21 cellular contexts compared by ENCODE assay signal in genomic region chr1:21048462-21048861, GRCh38.
DNase-seq lines count a peak whose midpoint lies in the region; FAIRE-seq and TF ChIP-seq lines count a peak whose summit lies in the region.
"Had no signal": no experiment of that assay in that cellular context is flagged by ENCODE, and none has a peak within 500 bp of the region (broad histone marks: within the 10 kb centered on the region; RNA-seq: fewer than 3 reads in every experiment).

No MANE protein-coding gene starts in this region.

- H3K79me1 ChIP-seq in H1 (ENCODE audit: low read depth, low read length) (peaks cover 2% of the 10 kb centered on the region; the same call in 1 of the 2 replicates), mesenchymal stem cell (replicated peaks; ENCODE audit: low read length, poor library complexity, severe bottlenecking) (peaks cover 13% of the 10 kb centered on the region)

- H3K14ac ChIP-seq in H1 (ENCODE audit: insufficient read length) = no peak overlapping the region
- no peak overlapping the region for H3K14ac ChIP-seq in mesenchymal stem cell (ENCODE audit: low read length in 2 of 2)

- no peak for TF ChIP-seq EP300 in H1 (IDR thresholded peaks at IDR 0.05; ENCODE audit: borderline replicate concordance in 1 of 2, low read depth in 2 of 2, low read length in 2 of 2)

- POLR2A ChIA-PET in HEK293 (lab: Yijun Ruan, JAX) (interaction anchor here (0.9 kb wide), 1 partner anchor 262 kb away, joined by 3 read pairs; no protein-coding TSS in a partner anchor), H1 (lab: Charles Lee; ENCODE audit: partially characterized antibody) (no interaction called here)

- peak overlapping the region; percentile 57 for H4K8ac ChIP-seq in H1 (ENCODE audit: extremely low read depth, insufficient read depth, low read length)
- H4K8ac ChIP-seq in mesenchymal stem cell (ENCODE audit: low read length) = peak overlapping the region; percentile 17

- no peak overlapping the region for H3K27ac ChIP-seq in HEK293 (ENCODE audit: extremely low read depth, low read depth, low read length)
- no peak overlapping the region for H3K27ac ChIP-seq in H1 (ENCODE audit: low read depth, low read length)
- no peak overlapping the region for H3K27ac ChIP-seq in mesenchymal stem cell (ENCODE audit: low read length, poor library complexity, severe bottlenecking)
- H3K27ac ChIP-seq: A549, KMS-11 had no signal

- no peak for TF ChIP-seq CTCF in HEK293 (tag by site-specific recombination; IDR thresholded peaks at IDR 0.05)
- TF ChIP-seq CTCF in H1 (IDR thresholded peaks at IDR 0.05; ENCODE audit: control extremely low read depth in 1 of 3, insufficient read depth in 1 of 3, low read depth in 1 of 3, low read length in 3 of 3) = no peak

- peaks cover 0 to 38% of the 10 kb centered on the region in 2 experiments; a peak in 2 of 4 replicates for H3K79me2 ChIP-seq in H1 (ENCODE audit: control insufficient read depth in 1 of 2, insufficient read depth in 2 of 2, low read length in 2 of 2)

- H3K18ac ChIP-seq in H1 (ENCODE audit: extremely low read depth, low read length) = no peak overlapping the region
- no peak overlapping the region for H3K18ac ChIP-seq in mesenchymal stem cell (ENCODE audit: low read depth in 1 of 2, low read length in 2 of 2)

- H3K27me3 ChIP-seq in H1 (replicated peaks in 1 of 4; ENCODE audit: control insufficient read depth in 3 of 4, extremely low read depth in 1 of 4, insufficient read depth in 3 of 4, low read length in 3 of 4) (no peaks in the 10 kb centered on the region), mesenchymal stem cell (ENCODE audit: control insufficient read depth in 1 of 2, insufficient read depth in 1 of 2, low read length in 2 of 2) (no peaks in the 10 kb centered on the region)

- CTCF ChIA-PET in HEK293 (lab: Yijun Ruan, JAX) (interaction anchor here (0.5 to 1.3 kb wide), 6 partner anchors 11 to 1999 kb away, joined by 3 to 6 read pairs (median 3); no protein-coding TSS in a partner anchor), H1 (lab: Charles Lee; ENCODE audit: partially characterized antibody) (interaction anchor here (1.0 to 1.5 kb wide), 3 partner anchors 11 to 130 kb away, joined by 3 to 5 read pairs (median 3); no protein-coding TSS in a partner anchor)

- H3K9ac ChIP-seq in H1 (replicated peaks in 1 of 4; ENCODE audit: extremely low read depth in 1 of 4, low read depth in 3 of 4, low read length in 3 of 4) (no peak overlapping the region), mesenchymal stem cell (ENCODE audit: low read length) (no peak overlapping the region)
- H3K9ac ChIP-seq: KMS-11 had no signal

- no peak for TF ChIP-seq POLR2A in H1 (IDR thresholded peaks at IDR 0.05; ENCODE audit: control extremely low read depth in 1 of 2, low read depth in 2 of 2, low read length in 2 of 2)

- H2BK5ac ChIP-seq in H1 (ENCODE audit: low read depth, low read length) (no peak overlapping the region), mesenchymal stem cell (ENCODE audit: low read depth, low read length, poor library complexity, severe bottlenecking) (no peak overlapping the region)

- H2AK5ac ChIP-seq in H1 (ENCODE audit: low read depth, low read length) (no peak overlapping the region), mesenchymal stem cell (ENCODE audit: low read length, severe bottlenecking) (no peak overlapping the region)

- H2BK120ac ChIP-seq in H1 (replicated peaks; ENCODE audit: low read depth, low read length) (no peak overlapping the region), mesenchymal stem cell (ENCODE audit: low read depth, low read length) (no peak overlapping the region)

- H4K20me1 ChIP-seq in H1 (replicated peaks in 1 of 2; ENCODE audit: control insufficient read depth in 1 of 2, insufficient read depth in 2 of 2, low read length in 2 of 2) = no peaks in the 10 kb centered on the region

- H2BK12ac ChIP-seq in H1 (ENCODE audit: low read depth, low read length) (no peak overlapping the region), mesenchymal stem cell (ENCODE audit: low read length in 2 of 2) (no peak overlapping the region)

- no peak overlapping the region for H4K5ac ChIP-seq in H1 (ENCODE audit: insufficient read length, low read depth, low read length)

- H2AFZ ChIP-seq in H1 (ENCODE audit: low read length) (no peak overlapping the region), mesenchymal stem cell (ENCODE audit: low read depth, low read length) (no peak overlapping the region)

- H3K36me3 ChIP-seq in HEK293 (ENCODE audit: control insufficient read depth in 2 of 2, insufficient read depth in 1 of 2, low read length in 2 of 2) (peaks cover 0 to 32% of the 10 kb centered on the region in 2 experiments; a peak in 1 of 3 replicates), H1 (ENCODE audit: control insufficient read depth in 2 of 4, insufficient read depth in 4 of 4, low read length in 3 of 4) (peaks cover 0 to 14% (median 0%) of the 10 kb centered on the region in 4 experiments; a peak in 2 of 8 replicates), mesenchymal stem cell (ENCODE audit: control insufficient read depth in 1 of 2, insufficient read depth in 2 of 2, low read depth in 1 of 2, low read length in 2 of 2) (peaks cover 0 to 10% of the 10 kb centered on the region in 2 experiments)

- WGBS in H1 (ENCODE audit: extremely low coverage in 1 of 2, insufficient coverage in 1 of 2, insufficient read length in 1 of 2, insufficient replicate concordance in 2 of 2, low coverage in 1 of 2, low lambda C conversion rate in 2 of 2, missing lambda C conversion rate in 1 of 2), 2 experiments = 88% methylated on average over 4 of the region's 4 CpGs; no CpG with 5 or more reads in 1 of the 2 experiments
- WGBS in mesenchymal stem cell = 94% methylated on average over 3 of the region's 4 CpGs

- H4K91ac ChIP-seq in H1 (replicated peaks; ENCODE audit: insufficient read length, low read length) (no peak overlapping the region), mesenchymal stem cell (ENCODE audit: low read length) (peak overlapping the region; percentile 48)

- H2BK15ac ChIP-seq in H1 (ENCODE audit: low read length) (no peak overlapping the region), mesenchymal stem cell (ENCODE audit: low read depth, poor library complexity, severe bottlenecking) (no peak overlapping the region)

- H3K4me3 ChIP-seq in HEK293 (ENCODE audit: low read depth, low read length) = no peak overlapping the region
- no peak overlapping the region for H3K4me3 ChIP-seq in H1 (ENCODE audit: extremely low read depth in 1 of 4, insufficient read depth in 2 of 4, low read depth in 3 of 4, low read length in 4 of 4)
- H3K4me3 ChIP-seq in mesenchymal stem cell (ENCODE audit: insufficient read depth in 1 of 2, low read depth in 1 of 2, low read length in 2 of 2) = no peak overlapping the region
- H3K4me3 ChIP-seq: A549, HAP-1 had no signal

- DNase-seq in CD1c-positive myeloid dendritic cell (ENCODE audit: extremely low spot score) = peak; percentile 18
- no peak for DNase-seq in H1 (ENCODE audit: low read depth in 1 of 2, low spot score in 2 of 2)
- no peak for DNase-seq in mesenchymal stem cell
- no peak for DNase-seq in glomerular visceral epithelial cell (ENCODE audit: extremely low spot score)
- DNase-seq in stimulated activated CD4-positive, alpha-beta T cell treated with anti-CD3 and anti-CD28 coated beads, Interleukin-2, amount 100 ng/mL, for 24 hours = no peak
- no peak for DNase-seq in stimulated activated naive CD4-positive, alpha-beta T cell (lab: John Stamatoyannopoulos, UW)
- no peak for DNase-seq in DMS53 (lab: John Stamatoyannopoulos, UW)
- DNase-seq: CD4-positive, alpha-beta memory T cell; NCI-H1092 treated with DMSO at 0.1 percent for 48 hours; NCI-H1436 treated with DMSO at 0.1 percent for 48 hours; NCI-H2029; NCI-H345; NCI-H524 treated with DMSO at 0.1 percent for 48 hours; Right ventricle myocardium superior had no signal

- H3K23me2 ChIP-seq in H1 (ENCODE audit: low read depth, low read length) = no peaks in the 10 kb centered on the region

- H3K9me3 ChIP-seq in HEK293 (ENCODE audit: control insufficient read depth, insufficient read depth, low read depth, low read length) = no peaks in the 10 kb centered on the region
- H3K9me3 ChIP-seq in H1 (ENCODE audit: insufficient read depth in 2 of 2, low read depth in 1 of 2, low read length in 1 of 2) = no peaks in the 10 kb centered on the region
- H3K9me3 ChIP-seq in mesenchymal stem cell (ENCODE audit: control insufficient read depth, low read length) = no peaks in the 10 kb centered on the region
- H3K9me3 ChIP-seq: A549, HAP-1 had no signal

- no peak overlapping the region for H3K23ac ChIP-seq in H1 (ENCODE audit: insufficient read length)
- no peak overlapping the region for H3K23ac ChIP-seq in mesenchymal stem cell (ENCODE audit: low read length in 2 of 2)

- H3K4ac ChIP-seq in H1 (replicated peaks; ENCODE audit: insufficient read length, low read depth, low read length) = no peak overlapping the region
- no peak overlapping the region for H3K4ac ChIP-seq in mesenchymal stem cell (ENCODE audit: low read depth in 1 of 2, low read length in 2 of 2)

- H3K4me2 ChIP-seq in H1 (ENCODE audit: insufficient read depth in 1 of 2, low read depth in 2 of 2, low read length in 2 of 2) (no peak overlapping the region), mesenchymal stem cell (ENCODE audit: low read length, poor library complexity, severe bottlenecking) (no peak overlapping the region)
- H3K4me2 ChIP-seq: A549, KMS-11 had no signal

- no peak overlapping the region for H3K56ac ChIP-seq in H1 (replicated peaks; ENCODE audit: insufficient read length, low read depth, low read length)

- TF ChIP-seq RAD21 in H1 (IDR thresholded peaks at IDR 0.05 in 1 of 2, conservative IDR thresholded peaks at IDR 0.05 in 1 of 2; ENCODE audit: low read depth in 2 of 2, low read length in 2 of 2) = no peak; a peak in 1 of 4 replicates

- no peak overlapping the region for H2BK20ac ChIP-seq in H1 (ENCODE audit: low read length)

- no peak for FAIRE-seq in H1 (lab: Jason Lieb, UNC)
- FAIRE-seq: A549, G401.6, GM18507, GM19239 had no signal

- H3K4me1 ChIP-seq in HEK293 (ENCODE audit: control insufficient read depth, insufficient read depth, low read length) (peaks cover 8% of the 10 kb centered on the region; the same call in 1 of the 2 replicates), H1 (replicated peaks in 1 of 4; ENCODE audit: control insufficient read depth in 3 of 4, insufficient read depth in 4 of 4, low read length in 3 of 4) (no peaks in the 10 kb centered on the region), mesenchymal stem cell (ENCODE audit: control insufficient read depth, insufficient read depth, low read depth, low read length) (peaks cover 2% of the 10 kb centered on the region)

TF ChIP-seq in HEK293, 187 proteins besides CTCF, POLR2A, EP300 and RAD21 (continues in another document):
- TF ChIP-seq ZNF155 (tag by site-specific recombination; IDR thresholded peaks at IDR 0.05) (no peak), ZNF555 (tag by site-specific recombination; conservative IDR thresholded peaks at IDR 0.05) (peak; percentile 54; the same call in 1 of the 2 replicates), BCL11A (tag by site-specific recombination; IDR thresholded peaks at IDR 0.05; ENCODE audit: low read depth) (no peak)

TF ChIP-seq in H1, 55 proteins besides CTCF, POLR2A, EP300 and RAD21 (continues in another document):
- no peak for TF ChIP-seq TCF12 (IDR thresholded peaks at IDR 0.05; ENCODE audit: low read depth, low read length)
- TF ChIP-seq, protein P1, sequence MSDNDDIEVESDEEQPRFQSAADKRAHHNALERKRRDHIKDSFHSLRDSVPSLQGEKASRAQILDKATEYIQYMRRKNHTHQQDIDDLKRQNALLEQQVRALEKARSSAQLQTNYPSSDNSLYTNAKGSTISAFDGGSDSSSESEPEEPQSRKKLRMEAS (IDR thresholded peaks at IDR 0.05) = no peak
